ENCODE assay signal across 24 cellular contexts in the genomic region with DNA sequence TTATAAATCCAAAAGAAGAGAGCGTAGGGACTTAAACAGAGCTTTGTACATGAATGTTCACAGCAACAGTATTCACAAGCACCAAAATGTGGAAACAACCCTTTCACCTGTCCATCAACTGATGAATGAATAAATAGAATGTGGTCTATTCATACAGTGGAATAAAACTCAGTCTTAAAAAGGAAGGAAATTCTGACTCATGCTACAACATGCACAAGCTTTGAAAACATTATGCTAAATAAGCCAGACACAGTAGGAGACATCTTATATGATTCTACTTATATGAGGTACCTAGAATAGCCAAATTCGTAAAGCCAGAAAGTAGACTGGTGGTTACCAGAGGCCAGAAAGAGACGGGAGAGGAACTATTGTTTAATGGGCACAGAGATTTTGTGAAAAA.
"Had no signal": no experiment of that assay in that cellular context is flagged by ENCODE, and none has a peak within 500 bp of the region (broad histone marks: within the 10 kb centered on the region; RNA-seq: fewer than 3 reads in every experiment).

No MANE protein-coding gene starts in this region.

- H3K27ac Mint-ChIP-seq: activated CD8-positive, alpha-beta T cell treated with anti-CD3 and anti-CD28 coated beads, Interleukin-2, amount 10 ng/mL, durations not matched to agents 7 days and 5 days; activated T-helper 1 cell treated with anti-CD3 and anti-CD28 coated beads, Interleukin-12 subunit alpha, Interleukin-12 subunit beta, Interleukin-2, Interleukin-4 antibody, amounts not matched to agents 30 ng/mL and 10 ng/mL and 1 ng/mL, durations not matched to agents 14 hours and 24 hours and 36 hours; effector memory CD8-positive, alpha-beta T cell; naive B cell; stimulated activated naive CD8-positive, alpha-beta T cell treated with anti-CD3 and anti-CD28 coated beads, Interleukin-15, amount 100 ng/mL, for 72 hours had no signal

- H3K9me3 ChIP-seq: right lobe of liver had no signal

- DNase-seq: activated CD4-positive, alpha-beta T cell treated with anti-CD3 and anti-CD28 coated beads, Interleukin-2, amount 50 U/mL, for 1 hour; activated CD4-positive, CD25-positive, alpha-beta regulatory T cell treated with anti-CD3 and anti-CD28 coated beads, Interleukin-2, amount 50 U/mL, for 72 hours; activated CD8-positive, alpha-beta T cell treated with anti-CD3 and anti-CD28 coated beads, Interleukin-2, amount 10 ng/mL, durations not matched to agents 7 days and 5 days; activated gamma-delta T cell; activated naive CD4-positive, alpha-beta T cell treated with anti-CD3 and anti-CD28 coated beads, Interleukin-2, amount 50 U/mL, for 16 hours; effector memory CD8-positive, alpha-beta T cell; esophagus squamous epithelium; heart right ventricle; islet precursor cell; left colon; naive B cell; occipital lobe; stimulated activated CD4-positive, alpha-beta T cell treated with anti-CD3 and anti-CD28 coated beads, Interleukin-1b, Interleukin-23, amount 100 ng/mL, for 48 hours; stimulated activated naive CD8-positive, alpha-beta T cell treated with anti-CD3 and anti-CD28 coated beads, Interleukin-15, amount 100 ng/mL, for 72 hours; T-helper 2 cell; tibial artery had no signal

- H3K27me3 ChIP-seq: right lobe of liver had no signal

- H3K4me3 Mint-ChIP-seq: activated CD8-positive, alpha-beta T cell treated with anti-CD3 and anti-CD28 coated beads, Interleukin-2, amount 10 ng/mL, durations not matched to agents 7 days and 5 days; activated T-helper 1 cell treated with anti-CD3 and anti-CD28 coated beads, Interleukin-12 subunit alpha, Interleukin-12 subunit beta, Interleukin-2, Interleukin-4 antibody, amounts not matched to agents 30 ng/mL and 10 ng/mL and 1 ng/mL, durations not matched to agents 14 hours and 24 hours and 36 hours; central memory CD8-positive, alpha-beta T cell; effector memory CD8-positive, alpha-beta T cell; naive B cell; stimulated activated naive CD8-positive, alpha-beta T cell treated with anti-CD3 and anti-CD28 coated beads, Interleukin-15, amount 100 ng/mL, for 72 hours had no signal

- H3K4me3 ChIP-seq: dorsolateral prefrontal cortex, esophagus squamous epithelium, heart right ventricle, right lobe of liver, skin epidermis, tibial artery had no signal

- H3K4me1 Mint-ChIP-seq: central memory CD8-positive, alpha-beta T cell; naive B cell; stimulated activated naive CD8-positive, alpha-beta T cell treated with anti-CD3 and anti-CD28 coated beads, Interleukin-15, amount 100 ng/mL, for 72 hours had no signal

- H3K27ac ChIP-seq: dorsolateral prefrontal cortex, esophagus squamous epithelium, heart right ventricle, right lobe of liver, skin epidermis, tibial artery, VCaP had no signal

- FAIRE-seq: colon, endothelial cell of umbilical vein had no signal

- H3K36me3 ChIP-seq: esophagus squamous epithelium, heart right ventricle, right lobe of liver, tibial artery had no signal

- H3K9me3 Mint-ChIP-seq: effector memory CD8-positive, alpha-beta T cell had no signal

- H3K4me1 ChIP-seq: esophagus squamous epithelium, heart right ventricle, tibial artery had no signal
